ENCODE assay signal across 14 cellular contexts in the genomic region with DNA sequence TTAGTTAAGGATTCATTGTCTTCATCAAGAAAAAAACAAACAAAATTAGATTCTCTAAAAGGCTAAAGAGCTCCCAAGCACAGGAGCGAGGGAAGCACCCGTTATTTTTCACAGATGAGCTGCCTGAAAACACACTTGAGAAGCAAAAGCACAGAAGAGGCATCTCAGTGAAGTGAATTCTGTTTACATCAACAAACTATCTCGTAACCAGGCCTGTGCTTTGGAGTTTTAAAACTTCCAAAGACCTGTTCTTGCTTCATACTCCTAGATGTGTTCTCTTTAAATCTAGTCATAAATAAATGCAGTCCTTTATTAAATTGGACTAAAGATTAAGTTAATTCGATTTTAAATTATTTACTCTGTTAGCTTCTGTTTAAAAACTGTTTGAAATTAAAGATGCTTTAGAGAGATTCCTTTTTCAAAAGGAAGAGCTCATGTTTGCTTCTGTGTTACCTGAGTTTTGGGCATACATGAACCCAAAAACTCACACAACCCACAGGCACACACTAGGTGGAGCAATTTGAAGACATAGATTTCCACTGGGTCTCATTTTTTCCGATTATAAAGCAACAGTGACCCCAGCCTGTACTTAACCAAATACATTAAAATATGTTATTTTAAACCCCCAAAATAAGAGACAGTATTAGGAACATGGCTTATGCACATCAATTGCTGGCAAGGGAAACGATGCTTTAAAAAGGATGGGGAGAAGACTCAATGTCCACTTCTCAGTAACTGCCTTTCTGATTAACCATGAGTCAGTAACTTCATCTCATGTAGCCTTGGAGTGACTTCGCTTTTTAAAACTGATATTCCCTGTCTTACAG.
A peak's percentile ranks its signal among the peaks of the same experiment; 100 is the strongest.
DNase-seq lines count a peak whose midpoint lies in the region; ATAC-seq and TF ChIP-seq lines count a peak whose summit lies in the region.
"Had no signal": no experiment of that assay in that cellular context is flagged by ENCODE, and none has a peak within 500 bp of the region (broad histone marks: within the 10 kb centered on the region; RNA-seq: fewer than 3 reads in every experiment).

No MANE protein-coding gene starts in this region.

- TF ChIP-seq POLR2A in heart left ventricle (IDR thresholded peaks at IDR 0.05) (no peak), Peyer's patch (IDR thresholded peaks at IDR 0.05) (no peak)

- H3K4me1 Mint-ChIP-seq in endodermal cell, result no peaks in the 10 kb centered on the region
- H3K4me1 Mint-ChIP-seq: activated naive CD8-positive, alpha-beta T cell treated with anti-CD3 and anti-CD28 coated beads, Interleukin-2, amount 10 ng/mL, durations not matched to agents 7 days and 5 days had no signal

- H3K27me3 ChIP-seq in cardiac muscle cell (no peaks in the 10 kb centered on the region), heart left ventricle (no peaks in the 10 kb centered on the region), OCI-LY1 (ENCODE audit: insufficient read depth, low read length) (no peaks in the 10 kb centered on the region), endodermal cell (ENCODE audit: control insufficient read depth, insufficient read depth, low read length, poor library complexity, severe bottlenecking) (no peaks in the 10 kb centered on the region), Peyer's patch (no peaks in the 10 kb centered on the region)
- H3K27me3 ChIP-seq: esophagus squamous epithelium, uterus had no signal

- H3K4me1 ChIP-seq in cardiac muscle cell (ENCODE audit: low read depth), result peaks cover 16% of the 10 kb centered on the region
- peaks cover 0 to 11% (median 3%) of the 10 kb centered on the region in 12 donors for H3K4me1 ChIP-seq in heart left ventricle
- H3K4me1 ChIP-seq in OCI-LY1 (ENCODE audit: insufficient read depth, low read length, severe bottlenecking), result no peaks in the 10 kb centered on the region
- no peaks in the 10 kb centered on the region for H3K4me1 ChIP-seq in endodermal cell (ENCODE audit: control insufficient read depth, insufficient read depth, low read length)
- H3K4me1 ChIP-seq in Peyer's patch, result no peaks in the 10 kb centered on the region
- H3K4me1 ChIP-seq: uterus had no signal

- H4K20me1 ChIP-seq in OCI-LY1 (ENCODE audit: insufficient read depth, low read length), result no peaks in the 10 kb centered on the region

- no peaks in the 10 kb centered on the region for H3K27me3 Mint-ChIP-seq in endodermal cell (ENCODE audit: insufficient read depth)
- H3K27me3 Mint-ChIP-seq: activated naive CD8-positive, alpha-beta T cell treated with anti-CD3 and anti-CD28 coated beads, Interleukin-2, amount 10 ng/mL, durations not matched to agents 7 days and 5 days had no signal

- H3K9me3 ChIP-seq in cardiac muscle cell (ENCODE audit: low read depth) (no peaks in the 10 kb centered on the region), heart left ventricle (peaks cover 0 to 9% (median 0%) of the 10 kb centered on the region in 12 donors), OCI-LY1 (ENCODE audit: low read length) (no peaks in the 10 kb centered on the region), endodermal cell (ENCODE audit: control insufficient read depth, low read length) (peaks cover 5% of the 10 kb centered on the region), Peyer's patch (no peaks in the 10 kb centered on the region)
- H3K9me3 ChIP-seq: esophagus squamous epithelium, uterus had no signal

- peaks cover 2% of the 10 kb centered on the region for H3K36me3 Mint-ChIP-seq in endodermal cell (ENCODE audit: low read depth)

- H3K4me3 ChIP-seq in cardiac muscle cell (no peak overlapping the region), heart left ventricle (no peak overlapping the region), OCI-LY1 (ENCODE audit: low read depth, low read length, poor library complexity, severe bottlenecking) (no peak overlapping the region), endodermal cell (ENCODE audit: low read length) (no peak overlapping the region), Peyer's patch (no peak overlapping the region)
- H3K4me3 ChIP-seq: esophagus squamous epithelium, uterus had no signal

- H3K4me2 ChIP-seq in OCI-LY1 (ENCODE audit: low read length), result no peak overlapping the region

- no peaks in the 10 kb centered on the region for H3K9me2 ChIP-seq in OCI-LY1 (ENCODE audit: low read depth, low read length)

- H3K9ac ChIP-seq in OCI-LY1 (ENCODE audit: low read length) (no peak overlapping the region), endodermal cell (ENCODE audit: extremely low read depth, low read length, poor library complexity, severe bottlenecking) (no peak overlapping the region)

- no peaks in the 10 kb centered on the region for H3F3A ChIP-seq in OCI-LY1 (ENCODE audit: insufficient read depth, low read length)

- WGBS in heart left ventricle, 4 donors, result 71 to 90% (median 81%) methylated on average over 7 of the region's 7 CpGs
- 64 to 79% methylated on average over 3 to 7 of the region's 7 CpGs for WGBS in endodermal cell (ENCODE audit: insufficient coverage in 1 of 2, insufficient read length in 1 of 2), 2 experiments

- no peaks in the 10 kb centered on the region for H3K9me3 Mint-ChIP-seq in endodermal cell

- no peaks in the 10 kb centered on the region for H3K79me2 ChIP-seq in OCI-LY1 (ENCODE audit: insufficient read depth, low read length)

- intact Hi-C loops in heart left ventricle (cut with DNase I), result loop anchor here in 1 of 10 donors (10.0 kb wide), 1 partner anchor 704 kb away; a partner anchor contains a TSS

- peak; percentile 51 for TF ChIP-seq CTCF in cardiac muscle cell (IDR thresholded peaks at IDR 0.05; ENCODE audit: low read depth, low read length)
- TF ChIP-seq CTCF in heart left ventricle (IDR thresholded peaks at IDR 0.05), result peak in 4 of 12 donors; percentile 2 to 26 (median 18)
- peak; percentile 52 for TF ChIP-seq CTCF in OCI-LY1 (IDR thresholded peaks at IDR 0.05; ENCODE audit: low read length)
- TF ChIP-seq CTCF in endodermal cell (conservative IDR thresholded peaks at IDR 0.05), result peak; percentile 49
- no peak for TF ChIP-seq CTCF in Peyer's patch (IDR thresholded peaks at IDR 0.05)

- ATAC-seq in heart left ventricle, result no peak

- H2AFZ ChIP-seq in OCI-LY1 (ENCODE audit: low read length), result no peak overlapping the region

- DNase-seq in cardiac muscle cell (ENCODE audit: low read depth in 1 of 2, low spot score in 1 of 2), result peak in 1 of 2 donors; percentile 59
- DNase-seq in heart left ventricle, result no peak
- no peak for DNase-seq in endodermal cell
- DNase-seq in KG1 (lab: John Stamatoyannopoulos, UW), result no peak
- DNase-seq in Peyer's patch, result no peak
- no peak for DNase-seq in activated T-cell treated with anti-CD3 and anti-CD28 coated beads, Interleukin-2, amount 50 U/mL, for 1 hour
- DNase-seq in AML-193 (lab: John Stamatoyannopoulos, UW), result no peak
- DNase-seq: activated CD4-positive, alpha-beta T cell treated with anti-CD3 and anti-CD28 coated beads, Interleukin-2, amount 50 U/mL, for 1 hour; activated naive CD8-positive, alpha-beta T cell treated with anti-CD3 and anti-CD28 coated beads, Interleukin-2, amount 10 ng/mL, durations not matched to agents 7 days and 5 days; esophagus squamous epithelium; right cardiac atrium; Right ventricle myocardium superior; uterus had no signal

- no peak overlapping the region for H3K4me3 Mint-ChIP-seq in endodermal cell
- H3K4me3 Mint-ChIP-seq: activated naive CD8-positive, alpha-beta T cell treated with anti-CD3 and anti-CD28 coated beads, Interleukin-2, amount 10 ng/mL, durations not matched to agents 7 days and 5 days had no signal

- H3K27ac Mint-ChIP-seq in endodermal cell, result no peak overlapping the region
- H3K27ac Mint-ChIP-seq: activated naive CD8-positive, alpha-beta T cell treated with anti-CD3 and anti-CD28 coated beads, Interleukin-2, amount 10 ng/mL, durations not matched to agents 7 days and 5 days had no signal

- no peaks in the 10 kb centered on the region for H3K36me3 ChIP-seq in cardiac muscle cell
- peaks cover 0 to 3% (median 0%) of the 10 kb centered on the region in 9 donors for H3K36me3 ChIP-seq in heart left ventricle
- H3K36me3 ChIP-seq in OCI-LY1 (ENCODE audit: insufficient read depth, low read length), result peaks cover 7% of the 10 kb centered on the region; the same call in 1 of the 2 replicates
- H3K36me3 ChIP-seq in endodermal cell (ENCODE audit: control insufficient read depth, insufficient read depth, low read length), result no peaks in the 10 kb centered on the region
- H3K36me3 ChIP-seq in Peyer's patch, result no peaks in the 10 kb centered on the region
- H3K36me3 ChIP-seq: esophagus squamous epithelium, uterus had no signal

- H3K27ac ChIP-seq in cardiac muscle cell (no peak overlapping the region), heart left ventricle (no peak overlapping the region), OCI-LY1 (ENCODE audit: low read depth, low read length, poor library complexity, severe bottlenecking) (no peak overlapping the region), endodermal cell (ENCODE audit: low read depth, low read length) (no peak overlapping the region), Peyer's patch (no peak overlapping the region)
- H3K27ac ChIP-seq: esophagus squamous epithelium, uterus had no signal

Comparison
In these comparisons a context has a peak if more than half of its experiments do, and no peak if none do; other contexts are left out.
1. CTCF ChIP-seq: peak in cardiac muscle cell (single experiment), OCI-LY1 (single experiment) and endodermal cell (single experiment); none in Peyer's patch (0 of 6).